ENCODE assay signal across 18 cellular contexts in genomic region chr11:105732611-105733010, GRCh38.
A peak's percentile ranks its signal among the peaks of the same experiment; 100 is the strongest.
DNase-seq lines count a peak whose midpoint lies in the region; ATAC-seq and TF ChIP-seq lines count a peak whose summit lies in the region.
"Had no signal": no experiment of that assay in that cellular context is flagged by ENCODE, and none has a peak within 500 bp of the region (broad histone marks: within the 10 kb centered on the region; RNA-seq: fewer than 3 reads in every experiment).

No MANE protein-coding gene starts in this region.

- H4K20me1 ChIP-seq in GM23248 (ENCODE audit: insufficient read depth), result no peaks in the 10 kb centered on the region

- ATAC-seq in HG02970 (IDR thresholded peaks at IDR 0.05; ENCODE audit: low FRiP score, unreplicated experiment), result no peak
- ATAC-seq: A549 had no signal

- H3K9ac ChIP-seq in GM23248, result no peak overlapping the region

- DNase-seq in GM23248 (peak; percentile 1), NCI-H446 (lab: John Stamatoyannopoulos, UW) (peak; percentile 23 to 55), epithelial cell of proximal tubule (ENCODE audit: low read depth) (peak; percentile 10), medulla oblongata (ENCODE audit: extremely low spot score) (peak; percentile 38), amygdala (lab: John Stamatoyannopoulos, UW) (no peak), NCI-H82 (lab: John Stamatoyannopoulos, UW) (no peak), DMS53 treated with DMSO at 0.1 percent for 48 hours (lab: John Stamatoyannopoulos, UW; ENCODE audit: unreplicated experiment) (no peak)
- DNase-seq: AML-193; CD4-positive, alpha-beta T cell; DMS153; DMS79 treated with DMSO at 0.1 percent for 48 hours; GF-D8; HCEC 1CT had no signal

- H2AFZ ChIP-seq in GM23248, result no peak overlapping the region

- WGBS in GM23248 (ENCODE audit: low coverage in 1 of 2, low lambda C conversion rate in 2 of 2, missing lambda C conversion rate in 2 of 2), 2 experiments, result 4 to 5% methylated on average over 3 of the region's 3 CpGs

- no peak overlapping the region for H3K27ac ChIP-seq in GM23248
- H3K27ac ChIP-seq: 22Rv1, A549, C4-2B, HL-60 had no signal

- no peak overlapping the region for H3K4me2 ChIP-seq in GM23248 (ENCODE audit: unreplicated experiment)
- H3K4me2 ChIP-seq: A549 had no signal

- no peaks in the 10 kb centered on the region for H3K79me2 ChIP-seq in GM23248 (ENCODE audit: insufficient read depth)

- no peaks in the 10 kb centered on the region for H3K36me3 ChIP-seq in GM23248 (ENCODE audit: low read depth)

- H3K9me3 ChIP-seq in GM23248 (ENCODE audit: low read depth), result no peaks in the 10 kb centered on the region
- H3K9me3 ChIP-seq: A549 had no signal

- no peak overlapping the region for H3K4me3 ChIP-seq in GM23248
- H3K4me3 ChIP-seq in epithelial cell of proximal tubule (ENCODE audit: low read depth, low read length), result no peak overlapping the region
- H3K4me3 ChIP-seq: A549 had no signal

- TF ChIP-seq CTCF in epithelial cell of proximal tubule (conservative IDR thresholded peaks at IDR 0.05; ENCODE audit: low read depth, low read length), result no peak

- no peaks in the 10 kb centered on the region for H3K9me2 ChIP-seq in GM23248 (ENCODE audit: insufficient read depth)

- in situ Hi-C loops in GM23248 (cut with MboI), result no loop called here

- H3F3A ChIP-seq in GM23248 (ENCODE audit: insufficient read depth), result no peaks in the 10 kb centered on the region

- H3K27me3 ChIP-seq in GM23248 (replicated peaks; ENCODE audit: insufficient read depth), result no peaks in the 10 kb centered on the region

- no peaks in the 10 kb centered on the region for H3K4me1 ChIP-seq in GM23248 (ENCODE audit: insufficient read depth)
- H3K4me1 ChIP-seq: A549 had no signal

Comparison
In these comparisons a context has a peak if more than half of its experiments do, and no peak if none do; other contexts are left out.
1. DNase-seq: peak in GM23248 (single experiment), NCI-H446 (2 of 2), epithelial cell of proximal tubule (single experiment) and medulla oblongata (single experiment); none in amygdala (0 of 56), NCI-H82 (single experiment) and DMS53 treated with DMSO at 0.1 percent for 48 hours (single experiment).